8 cellular contexts compared by ENCODE assay signal in the genomic region with DNA sequence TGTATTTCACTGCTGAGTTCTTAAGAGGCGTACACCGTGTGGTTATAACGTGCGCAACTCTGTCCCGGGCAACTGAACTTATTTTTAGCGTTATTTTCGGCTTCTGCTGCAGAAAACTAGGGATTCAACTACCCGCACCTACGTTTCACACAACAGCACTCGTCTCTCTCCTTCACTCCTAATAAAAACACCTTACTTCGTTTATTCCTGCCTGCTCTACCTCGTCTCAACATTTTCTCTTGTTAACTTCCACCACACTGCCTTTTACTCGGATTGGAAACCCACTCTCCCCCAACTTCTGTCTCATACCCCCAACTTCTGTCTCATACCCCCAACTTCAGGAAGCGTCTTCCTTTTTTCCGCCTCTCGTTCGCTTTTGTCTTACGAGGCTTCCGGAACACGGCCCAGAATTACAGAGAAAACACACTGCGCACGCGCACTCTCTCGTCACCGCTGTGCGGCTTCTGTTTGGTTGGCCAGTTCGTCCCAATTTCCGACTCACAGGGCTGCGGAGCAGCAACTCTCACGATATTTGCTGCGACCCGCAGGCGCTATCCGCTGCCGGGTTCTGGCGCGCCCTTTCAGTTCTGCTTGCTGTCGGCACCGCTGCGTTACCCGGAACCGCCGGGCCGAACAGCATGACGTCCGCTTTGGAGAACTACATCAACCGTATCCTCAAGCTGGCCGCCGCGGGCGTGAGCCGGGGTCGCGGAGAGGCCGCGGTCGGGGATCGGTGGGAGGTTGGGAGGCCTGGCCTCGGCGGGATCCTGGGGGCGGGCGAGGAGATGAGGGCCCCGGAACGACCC. TPM values are rescaled to one million over a fixed set of nuclear protein-coding genes. Genes with fewer than 3 reads are reported as not detected.
A peak's percentile ranks its signal among the peaks of the same experiment; 100 is the strongest.
DNase-seq lines count a peak whose midpoint lies in the region; ATAC-seq and TF ChIP-seq lines count a peak whose summit lies in the region.

A gene (plus strand): TSS at position 579 of the 806 bp plus-strand sequence. CDS start 60 bp downstream, at position 639.

- H3K4me3 ChIP-seq in Karpas-422 (ENCODE audit: low read length) (peak within 1 kb of the TSS; percentile 80), esophagus muscularis mucosa (peak within 1 kb of the TSS; percentile 84 to 97 (median 91)), muscle layer of duodenum (ENCODE audit: low read depth in 1 of 2, low read length in 2 of 2) (peak within 1 kb of the TSS; percentile 78 to 98)

- TF ChIP-seq POLR2A in esophagus muscularis mucosa (IDR thresholded peaks at IDR 0.05; ENCODE audit: low read depth): peak; percentile 48

- H3K27me3 ChIP-seq in Karpas-422 (ENCODE audit: low read length): no peaks in the 10 kb centered on the region
- no peaks in the 10 kb centered on the region for H3K27me3 ChIP-seq in esophagus muscularis mucosa
- no peaks in the 10 kb centered on the region for H3K27me3 ChIP-seq in muscle layer of duodenum (ENCODE audit: low read depth, low read length)

- peaks cover 52% of the 10 kb centered on the region for H3K79me2 ChIP-seq in Karpas-422 (ENCODE audit: low read length)

- peak; percentile 98 for ATAC-seq in GM21825 (IDR thresholded peaks at IDR 0.05; ENCODE audit: unreplicated experiment)

- H2AFZ ChIP-seq in Karpas-422 (ENCODE audit: low read length): no peak within 1 kb of the TSS; the same call in 1 of the 2 replicates

- intact Hi-C loops in esophagus muscularis mucosa (cut with DNase I): loop anchor here (10.0 kb wide), 1 partner anchor 309 kb away; a partner anchor contains a TSS

- under 1% methylated on average over 49 of the region's 64 CpGs for WGBS in esophagus muscularis mucosa

- H4K20me1 ChIP-seq in Karpas-422 (ENCODE audit: insufficient read depth, low read depth, low read length): no peaks in the 10 kb centered on the region; the same call in 1 of the 2 replicates

- peak within 1 kb of the TSS; percentile 87 for H3K4me2 ChIP-seq in Karpas-422 (ENCODE audit: low read depth, low read length, poor library complexity, severe bottlenecking)

- DNase-seq in DMS79 treated with DMSO at 0.1 percent for 48 hours (lab: John Stamatoyannopoulos, UW) (peak; percentile 100), Karpas-422 (peak; percentile 99), RKO (ENCODE audit: low spot score) (peak; percentile 99), activated T-helper 1 cell treated with Interleukin-2 at 50 U/mL for 16 hours (ENCODE audit: low read depth) (peak; percentile 94), esophagus muscularis mucosa (ENCODE audit: extremely low spot score) (peak; percentile 99)
- peak; percentile 95 to 96 for DNase-seq in stimulated activated CD8-positive, alpha-beta memory T cell treated with anti-CD3 and anti-CD28 coated beads, Interleukin-7, amount 100 ng/mL, for 4 hours (ENCODE audit: low read depth in 2 of 2)

- peaks cover 26% of the 10 kb centered on the region for H3K4me1 ChIP-seq in Karpas-422 (ENCODE audit: low read length)
- H3K4me1 ChIP-seq in esophagus muscularis mucosa: peaks cover 24 to 33% (median 31%) of the 10 kb centered on the region in 4 donors
- H3K4me1 ChIP-seq in muscle layer of duodenum (ENCODE audit: control insufficient read depth in 1 of 2, insufficient read depth in 2 of 2, low read length in 2 of 2): peaks cover 7 to 23% of the 10 kb centered on the region in 2 donors

- H3K36me3 ChIP-seq in Karpas-422 (ENCODE audit: insufficient read depth, low read length) (peaks cover 32% of the 10 kb centered on the region; the same call in 1 of the 2 replicates), esophagus muscularis mucosa (peaks cover 3 to 20% (median 9%) of the 10 kb centered on the region in 4 donors), muscle layer of duodenum (ENCODE audit: control insufficient read depth in 1 of 2, insufficient read depth in 2 of 2, low read length in 2 of 2) (peaks cover 10% of the 10 kb centered on the region in 2 donors)

- TF ChIP-seq CTCF in esophagus muscularis mucosa (IDR thresholded peaks at IDR 0.05): no peak

- H3K27ac ChIP-seq in Karpas-422 (ENCODE audit: low read length): peak within 1 kb of the TSS; percentile 60
- peak within 1 kb of the TSS; percentile 92 to 96 (median 95) for H3K27ac ChIP-seq in esophagus muscularis mucosa (replicated peaks in 1 of 4)
- H3K27ac ChIP-seq in muscle layer of duodenum (ENCODE audit: low read length): peak within 1 kb of the TSS; percentile 99

- no peaks in the 10 kb centered on the region for H3K9me2 ChIP-seq in Karpas-422 (replicated peaks; ENCODE audit: insufficient read depth, low read length)

- H3K9me3 ChIP-seq in Karpas-422 (ENCODE audit: low read length): no peaks in the 10 kb centered on the region
- H3K9me3 ChIP-seq in esophagus muscularis mucosa: no peaks in the 10 kb centered on the region
- no peaks in the 10 kb centered on the region for H3K9me3 ChIP-seq in muscle layer of duodenum (ENCODE audit: control insufficient read depth in 1 of 2, low read length in 2 of 2)

- H3K9ac ChIP-seq in Karpas-422 (ENCODE audit: low read length): peak within 1 kb of the TSS; percentile 84

- no peak for TF ChIP-seq EP300 in esophagus muscularis mucosa (IDR thresholded peaks at IDR 0.05)

RNA-seq across cellular contexts. Expression of the gene that starts here (rescaled TPM):
- total RNA-seq in Karpas-422 (2014; rRNA removed; shearing (Covaris generic); ENCODE audit: low replicate concordance): 93.4 and 102 TPM in 2 replicates
- total RNA-seq in esophagus muscularis mucosa: 10 to 100 TPM; 22.1 to 28.1 (median 26.3) TPM

Comparison
In these comparisons a context has a peak if more than half of its experiments do, and no peak if none do; other contexts are left out.
1. Peak in every context shown above with its lines: DNase-seq, ATAC-seq, H3K4me3 ChIP-seq and H3K27ac ChIP-seq.